In the genomic region with DNA sequence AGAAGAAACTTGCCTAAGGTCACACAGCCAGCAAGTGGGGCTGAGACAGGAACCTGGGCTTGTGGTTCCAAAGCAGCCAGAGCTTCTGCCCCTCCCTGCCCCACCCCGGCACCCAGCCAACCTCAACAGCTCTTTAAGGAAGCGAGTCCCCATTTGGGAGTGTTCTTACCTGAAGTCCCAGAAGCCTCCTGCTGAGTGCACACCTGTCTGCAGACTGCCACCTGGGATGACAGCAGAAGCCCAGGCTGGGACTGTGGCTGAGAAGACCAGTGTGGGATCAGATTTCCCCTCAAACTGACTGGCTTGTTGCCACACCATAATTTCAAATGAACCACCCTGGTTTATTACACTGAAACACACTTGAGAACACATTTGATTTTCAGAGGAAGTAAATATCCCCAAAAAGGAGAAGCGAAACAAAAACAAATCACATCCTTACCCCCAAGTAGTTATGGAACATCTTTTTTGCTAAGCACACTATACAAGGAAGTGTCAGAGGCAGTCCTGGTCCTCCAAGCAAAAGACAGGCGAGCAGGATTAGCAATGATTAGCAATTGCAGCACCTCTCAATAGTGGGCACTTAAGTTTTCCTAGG, we compare ENCODE assay signal across 9 cellular contexts. TPM values are rescaled to one million over a fixed set of nuclear protein-coding genes. Genes with fewer than 3 reads are reported as not detected.
DNase-seq lines count a peak whose midpoint lies in the region; ATAC-seq, FAIRE-seq and TF ChIP-seq lines count a peak whose summit lies in the region.
"Had no signal": no experiment of that assay in that cellular context is flagged by ENCODE, and none has a peak within 500 bp of the region (broad histone marks: within the 10 kb centered on the region; RNA-seq: fewer than 3 reads in every experiment).

No MANE protein-coding gene starts in this region.

- no peak for TF ChIP-seq CTCF in activated B cell treated with CpG ODN at 0.5 μM for 24 hours (IDR thresholded peaks at IDR 0.05)

- no peak for TF ChIP-seq POLR2A in H54 (IDR thresholded peaks at IDR 0.05; ENCODE audit: low read depth, low read length)

- ATAC-seq in stimulated activated naive CD8-positive, alpha-beta T cell treated with anti-CD3 and anti-CD28 coated beads, Interleukin-15, Interleukin-2, amounts not matched to agents 100 U/mL and 50 U/mL, for 24 hours, result peak; percentile 25
- no peak for ATAC-seq in stimulated activated naive CD8-positive, alpha-beta T cell treated with anti-CD3 and anti-CD28 coated beads, Interleukin-15, amount 100 ng/mL, for 72 hours
- ATAC-seq in activated B cell treated with CpG ODN at 0.5 μM for 24 hours (ENCODE audit: low read depth) (peak; percentile 86), HG03039 (IDR thresholded peaks at IDR 0.05; ENCODE audit: unreplicated experiment) (no peak), HG02571 (IDR thresholded peaks at IDR 0.05; ENCODE audit: unreplicated experiment) (no peak)
- ATAC-seq: CD8-positive, alpha-beta T cell had no signal

- CTCF ChIA-PET in activated B cell treated with CpG ODN at 0.5 μM for 24 hours (lab: Charles Lee), result no interaction called here

- DNase-seq in stimulated activated naive CD8-positive, alpha-beta T cell treated with anti-CD3 and anti-CD28 coated beads, Interleukin-15, Interleukin-2, amounts not matched to agents 100 U/mL and 50 U/mL, for 24 hours, result no peak
- DNase-seq in stimulated activated naive CD8-positive, alpha-beta T cell treated with anti-CD3 and anti-CD28 coated beads, Interleukin-15, amount 100 ng/mL, for 72 hours, result no peak
- DNase-seq in MV-4-11 (lab: John Stamatoyannopoulos, UW) (peak; percentile 98), activated B cell treated with CpG ODN at 0.5 μM for 24 hours (peak; percentile 49), H54 (ENCODE audit: insufficient read length, low spot score) (no peak)
- DNase-seq in stimulated activated CD4-positive, alpha-beta T cell treated with anti-CD3 and anti-CD28 coated beads, Interleukin-12 subunit alpha, Interleukin-12 subunit beta, amount 100 ng/mL, for 4 hours, result no peak

- H3K4me1 Mint-ChIP-seq in stimulated activated naive CD8-positive, alpha-beta T cell treated with anti-CD3 and anti-CD28 coated beads, Interleukin-15, amount 100 ng/mL, for 72 hours, result peaks cover 43% of the 10 kb centered on the region
- peaks cover 56% of the 10 kb centered on the region for H3K4me1 Mint-ChIP-seq in activated B cell treated with CpG ODN at 0.5 μM for 24 hours

- H3K9me3 Mint-ChIP-seq in stimulated activated naive CD8-positive, alpha-beta T cell treated with anti-CD3 and anti-CD28 coated beads, Interleukin-15, amount 100 ng/mL, for 72 hours, result no peaks in the 10 kb centered on the region
- H3K9me3 Mint-ChIP-seq in activated B cell treated with CpG ODN at 0.5 μM for 24 hours, result no peaks in the 10 kb centered on the region
- H3K9me3 Mint-ChIP-seq: CD8-positive, alpha-beta T cell had no signal

- H3K4me3 Mint-ChIP-seq in stimulated activated naive CD8-positive, alpha-beta T cell treated with anti-CD3 and anti-CD28 coated beads, Interleukin-15, amount 100 ng/mL, for 72 hours, result no peak overlapping the region
- peak overlapping the region; percentile 39 for H3K4me3 Mint-ChIP-seq in activated B cell treated with CpG ODN at 0.5 μM for 24 hours
- H3K4me3 Mint-ChIP-seq: CD8-positive, alpha-beta T cell had no signal

- H3K36me3 Mint-ChIP-seq in activated B cell treated with CpG ODN at 0.5 μM for 24 hours (ENCODE audit: low read depth), result no peaks in the 10 kb centered on the region
- H3K36me3 Mint-ChIP-seq: CD8-positive, alpha-beta T cell had no signal

- intact Hi-C loops in activated B cell treated with CpG ODN at 0.5 μM for 24 hours (cut with micrococcal nuclease), result loop anchor here (1.0 to 5.0 kb wide), 3 partner anchors 24 to 170 kb away; no protein-coding TSS in a partner anchor

- H3K27me3 Mint-ChIP-seq in stimulated activated naive CD8-positive, alpha-beta T cell treated with anti-CD3 and anti-CD28 coated beads, Interleukin-15, amount 100 ng/mL, for 72 hours, result no peaks in the 10 kb centered on the region
- no peaks in the 10 kb centered on the region for H3K27me3 Mint-ChIP-seq in activated B cell treated with CpG ODN at 0.5 μM for 24 hours

- no peak overlapping the region for H3K27ac Mint-ChIP-seq in stimulated activated naive CD8-positive, alpha-beta T cell treated with anti-CD3 and anti-CD28 coated beads, Interleukin-15, amount 100 ng/mL, for 72 hours
- peak overlapping the region; percentile 50 for H3K27ac Mint-ChIP-seq in activated B cell treated with CpG ODN at 0.5 μM for 24 hours
- H3K27ac Mint-ChIP-seq: CD8-positive, alpha-beta T cell had no signal

- POLR2A ChIA-PET in activated B cell treated with CpG ODN at 0.5 μM for 24 hours (lab: Charles Lee), result no interaction called here

- FAIRE-seq in H54 (lab: Jason Lieb, UNC), result no peak

RNA-seq across cellular contexts. Expression of gene RIN3, which starts 6.3 kb away (rescaled TPM):
- 61.3 and 62.6 TPM in 2 replicates for total RNA-seq in activated B cell treated with CpG ODN at 0.5 μM for 24 hours

Comparison
In these comparisons a context has a peak if more than half of its experiments do, and no peak if none do; other contexts are left out.
1. ATAC-seq: peak in stimulated activated naive CD8-positive, alpha-beta T cell treated with anti-CD3 and anti-CD28 coated beads, Interleukin-15, Interleukin-2, amounts not matched to agents 100 U/mL and 50 U/mL, for 24 hours (single experiment) and activated B cell treated with CpG ODN at 0.5 μM for 24 hours (single experiment); none in stimulated activated naive CD8-positive, alpha-beta T cell treated with anti-CD3 and anti-CD28 coated beads, Interleukin-15, amount 100 ng/mL, for 72 hours (single experiment), HG03039 (single experiment) and HG02571 (single experiment).
2. DNase-seq: peak in MV-4-11 (single experiment) and activated B cell treated with CpG ODN at 0.5 μM for 24 hours (single experiment); none in stimulated activated naive CD8-positive, alpha-beta T cell treated with anti-CD3 and anti-CD28 coated beads, Interleukin-15, Interleukin-2, amounts not matched to agents 100 U/mL and 50 U/mL, for 24 hours (single experiment), stimulated activated naive CD8-positive, alpha-beta T cell treated with anti-CD3 and anti-CD28 coated beads, Interleukin-15, amount 100 ng/mL, for 72 hours (0 of 2), H54 (single experiment) and stimulated activated CD4-positive, alpha-beta T cell treated with anti-CD3 and anti-CD28 coated beads, Interleukin-12 subunit alpha, Interleukin-12 subunit beta, amount 100 ng/mL, for 4 hours (single experiment).